Comparison of ENCODE assay signal across 12 cellular contexts in genomic region chr17:76191891-76192290, GRCh38. TPM values are rescaled to one million over a fixed set of nuclear protein-coding genes. Genes with fewer than 3 reads are reported as not detected.
DNase-seq lines count a peak whose midpoint lies in the region; ATAC-seq and TF ChIP-seq lines count a peak whose summit lies in the region.
"Had no signal": no experiment of that assay in that cellular context is flagged by ENCODE, and none has a peak within 500 bp of the region (broad histone marks: within the 10 kb centered on the region; RNA-seq: fewer than 3 reads in every experiment).

No MANE protein-coding gene starts in this region.

- H3K4me1 Mint-ChIP-seq in CD4-positive, alpha-beta memory T cell = peaks cover 58 to 87% (median 75%) of the 10 kb centered on the region in 4 donors
- H3K4me1 Mint-ChIP-seq in activated naive CD8-positive, alpha-beta T cell (ENCODE audit: low read depth) = peaks cover 82% of the 10 kb centered on the region

- no peaks in the 10 kb centered on the region for H3K36me3 ChIP-seq in CD4-positive, alpha-beta memory T cell (ENCODE audit: insufficient read depth, low read length)
- H3K36me3 ChIP-seq in gastroesophageal sphincter = no peaks in the 10 kb centered on the region

- H3K4me1 ChIP-seq in CD4-positive, alpha-beta memory T cell (ENCODE audit: insufficient read depth, low read length) = peaks cover 98% of the 10 kb centered on the region
- peaks cover 0 to 8% (median 0%) of the 10 kb centered on the region in 3 donors for H3K4me1 ChIP-seq in gastroesophageal sphincter

- TF ChIP-seq EP300 in gastroesophageal sphincter (IDR thresholded peaks at IDR 0.05) = no peak

- no peak for TF ChIP-seq POLR2A in gastroesophageal sphincter (IDR thresholded peaks at IDR 0.05)

- intact Hi-C loops in CD4-positive, alpha-beta memory T cell (cut with micrococcal nuclease) = loop anchor here (2.0 kb wide), 1 partner anchor 73 kb away; the partner anchor contains the start of gene UBALD2

- peak; percentile 80 to 90 (median 86) for DNase-seq in CD4-positive, alpha-beta memory T cell
- no peak for DNase-seq in DMS53 treated with DMSO at 0.1 percent for 48 hours (lab: John Stamatoyannopoulos, UW; ENCODE audit: unreplicated experiment)
- no peak for DNase-seq in HT-29 (ENCODE audit: low spot score)
- DNase-seq in NCI-H1694 (lab: John Stamatoyannopoulos, UW) = no peak
- DNase-seq: SIG-M5 had no signal

- POLR2A ChIA-PET in CD4-positive, alpha-beta memory T cell (lab: Charles Lee; ENCODE audit: partially characterized antibody) = interaction anchor here (1.1 to 18.9 kb wide), 20 partner anchors 8 to 162 kb away, joined by 4 to 603 read pairs (median 8); partner anchors contain the start of genes FOXJ1, PRPSAP1 and UBALD2

- peak overlapping the region; percentile 94 to 98 (median 95) for H3K27ac Mint-ChIP-seq in CD4-positive, alpha-beta memory T cell
- H3K27ac Mint-ChIP-seq in activated naive CD8-positive, alpha-beta T cell = peak overlapping the region; percentile 99

- no peaks in the 10 kb centered on the region for H3K27me3 Mint-ChIP-seq in CD4-positive, alpha-beta memory T cell
- H3K27me3 Mint-ChIP-seq in activated naive CD8-positive, alpha-beta T cell = no peaks in the 10 kb centered on the region

- no peaks in the 10 kb centered on the region for H3K27me3 ChIP-seq in CD4-positive, alpha-beta memory T cell (ENCODE audit: insufficient read depth, low read length)
- peaks cover 11% of the 10 kb centered on the region for H3K27me3 ChIP-seq in gastroesophageal sphincter

- 40 to 45% methylated on average over 6 of the region's 6 CpGs for WGBS in gastroesophageal sphincter (ENCODE audit: low coverage in 1 of 2), 2 donors

- TF ChIP-seq CTCF in gastroesophageal sphincter (IDR thresholded peaks at IDR 0.05) = no peak

- H3K27ac ChIP-seq in CD4-positive, alpha-beta memory T cell (ENCODE audit: low read depth, low read length) = peak overlapping the region; percentile 66
- H3K27ac ChIP-seq in gastroesophageal sphincter = no peak overlapping the region

- H3K9me3 ChIP-seq in CD4-positive, alpha-beta memory T cell (ENCODE audit: control insufficient read depth in 1 of 2, low read length in 2 of 2) = no peaks in the 10 kb centered on the region
- H3K9me3 ChIP-seq in gastroesophageal sphincter = no peaks in the 10 kb centered on the region

- ATAC-seq in GM19438 (IDR thresholded peaks at IDR 0.05; ENCODE audit: low read depth, unreplicated experiment) (peak; percentile 67), HG03460 (IDR thresholded peaks at IDR 0.05; ENCODE audit: unreplicated experiment) (peak; percentile 53), gastroesophageal sphincter (no peak)

- peak overlapping the region; percentile 33 to 87 (median 80) for H3K4me3 Mint-ChIP-seq in CD4-positive, alpha-beta memory T cell
- H3K4me3 Mint-ChIP-seq in activated naive CD8-positive, alpha-beta T cell = peak overlapping the region; percentile 83

- H3K36me3 Mint-ChIP-seq in CD4-positive, alpha-beta memory T cell = peaks cover 5 to 13% of the 10 kb centered on the region in 2 donors
- peaks cover 11% of the 10 kb centered on the region for H3K36me3 Mint-ChIP-seq in activated naive CD8-positive, alpha-beta T cell

- CTCF ChIA-PET in CD4-positive, alpha-beta memory T cell (lab: Charles Lee; ENCODE audit: partially characterized antibody) = interaction anchor here (0.6 to 7.0 kb wide), 18 partner anchors 9 to 302 kb away, joined by 3 to 71 read pairs (median 5); partner anchors contain the start of gene UBALD2

- peaks cover 0 to 1% (median 0%) of the 10 kb centered on the region in 8 donors for H3K9me3 Mint-ChIP-seq in CD4-positive, alpha-beta memory T cell
- no peaks in the 10 kb centered on the region for H3K9me3 Mint-ChIP-seq in activated naive CD8-positive, alpha-beta T cell (ENCODE audit: low read depth)

- peak overlapping the region in 1 of 2 donors; percentile 19 for H3K4me3 ChIP-seq in CD4-positive, alpha-beta memory T cell (ENCODE audit: low read length in 2 of 2)
- H3K4me3 ChIP-seq in gastroesophageal sphincter = no peak overlapping the region

RNA-seq across cellular contexts. Expression of gene RNF157, which starts 48.4 kb away (rescaled TPM):
- 10 to 100 TPM; 19.5 to 22.5 TPM for total RNA-seq in CD4-positive, alpha-beta memory T cell
- polyA plus RNA-seq in CD4-positive, alpha-beta memory T cell = 10 to 100 TPM in 1 of 2 donors, 1 to 10 TPM in 1; 4.0 to 20.5 TPM
- total RNA-seq in gastroesophageal sphincter = 1 to 10 TPM; 2.5 to 8.1 (median 3.3) TPM
- total RNA-seq in HT-29 (2014; rRNA removed; shearing (Covaris generic)) = 1.3 and 3.9 TPM in 2 replicates

RNA-seq across cellular contexts. Expression of gene FOXJ1, which starts 50.8 kb away (rescaled TPM):
- under 1 TPM; 0.19 to 0.20 TPM for total RNA-seq in CD4-positive, alpha-beta memory T cell
- not detected for polyA plus RNA-seq in CD4-positive, alpha-beta memory T cell
- total RNA-seq in gastroesophageal sphincter = not detected
- 2.0 and 3.4 TPM in 2 replicates for total RNA-seq in HT-29 (2014; rRNA removed; shearing (Covaris generic))
- total RNA-seq: Daoy, dermis microvascular lymphatic vessel endothelial cell had no signal
- polyA plus RNA-seq: liver had no signal

Comparison
In these comparisons a context has a peak if more than half of its experiments do, and no peak if none do; other contexts are left out.
1. DNase-seq: peak in CD4-positive, alpha-beta memory T cell (5 of 5); none in DMS53 treated with DMSO at 0.1 percent for 48 hours (single experiment), HT-29 (single experiment) and NCI-H1694 (single experiment).